Comparison of ENCODE assay signal across 21 cellular contexts in genomic region chr4:48120132-48120531, GRCh38. TPM values are rescaled to one million over a fixed set of nuclear protein-coding genes. Genes with fewer than 3 reads are reported as not detected.
DNase-seq lines count a peak whose midpoint lies in the region; ATAC-seq, FAIRE-seq and TF ChIP-seq lines count a peak whose summit lies in the region.
"Had no signal": no experiment of that assay in that cellular context is flagged by ENCODE, and none has a peak within 500 bp of the region (broad histone marks: within the 10 kb centered on the region; RNA-seq: fewer than 3 reads in every experiment).

No MANE protein-coding gene starts in this region.

- DNase-seq in pancreas, result no peak
- no peak for DNase-seq in kidney glomerular epithelial cell (lab: John Stamatoyannopoulos, UW)
- no peak for DNase-seq in GM13976 (ENCODE audit: low spot score)
- DNase-seq: Caco-2; CD4-positive, CD25-positive, alpha-beta regulatory T cell; CD8-positive, alpha-beta T cell; DMS153; DND-41; GDM1; HFFc6 had no signal

- peak; percentile 50 for FAIRE-seq in G401.6 (lab: Jason Lieb, UNC)
- peak; percentile 61 for FAIRE-seq in colon (lab: Jason Lieb, UNC)
- FAIRE-seq in pancreas (lab: Jason Lieb, UNC), result peak; percentile 59
- FAIRE-seq: GM12878, GM18507, H54 had no signal

- H3K9me3 ChIP-seq in pancreas (no peaks in the 10 kb centered on the region), gastroesophageal sphincter (no peaks in the 10 kb centered on the region)
- H3K9me3 ChIP-seq: BLaER1, Caco-2, HAP-1 had no signal

- H3K36me3 ChIP-seq in pancreas, result no peaks in the 10 kb centered on the region
- H3K36me3 ChIP-seq in gastroesophageal sphincter, result no peaks in the 10 kb centered on the region
- H3K36me3 ChIP-seq: BLaER1, HAP-1 had no signal

- no peak for TF ChIP-seq EP300 in gastroesophageal sphincter (IDR thresholded peaks at IDR 0.05)

- H3K27me3 ChIP-seq in pancreas (no peaks in the 10 kb centered on the region), gastroesophageal sphincter (peaks cover 8% of the 10 kb centered on the region)
- H3K27me3 ChIP-seq: BLaER1 had no signal

- no peak for TF ChIP-seq POLR2A in gastroesophageal sphincter (IDR thresholded peaks at IDR 0.05)

- H3K4me1 ChIP-seq in pancreas (no peaks in the 10 kb centered on the region), gastroesophageal sphincter (no peaks in the 10 kb centered on the region)
- H3K4me1 ChIP-seq: BLaER1, Caco-2, HAP-1 had no signal

- ATAC-seq in pancreas (no peak), gastroesophageal sphincter (no peak)
- ATAC-seq: CD8-positive, alpha-beta T cell; GM12878; GM23338 had no signal

- intact Hi-C loops in pancreas (cut with DNase I), result no loop called here

- H3K4me3 ChIP-seq in pancreas (no peak overlapping the region), gastroesophageal sphincter (no peak overlapping the region)
- H3K4me3 ChIP-seq: BLaER1, GM12878, GM23338, HAP-1 had no signal

- TF ChIP-seq CTCF in pancreas (IDR thresholded peaks at IDR 0.05) (no peak), GM13976 (IDR thresholded peaks at IDR 0.05; ENCODE audit: borderline replicate concordance, control extremely low read depth, extremely low read depth, insufficient read depth, missing control alignments) (no peak), gastroesophageal sphincter (IDR thresholded peaks at IDR 0.05) (no peak)

- H3K27ac ChIP-seq in pancreas (no peak overlapping the region), gastroesophageal sphincter (no peak overlapping the region)
- H3K27ac ChIP-seq: BLaER1 had no signal

- 82 to 84% methylated on average over 13 of the region's 13 CpGs for WGBS in pancreas, 2 donors
- WGBS in gastroesophageal sphincter (ENCODE audit: low coverage in 1 of 2), 2 donors, result 74 to 83% methylated on average over 10 to 13 of the region's 13 CpGs

- in situ Hi-C loops in GM13976 (cut with MboI; ENCODE audit: low sequenced_read_pairs, unreplicated experiment), result loop anchor here (25.0 kb wide), 1 partner anchor 842 kb away; no protein-coding TSS in a partner anchor

RNA-seq across cellular contexts. Expression of gene TXK, which starts 13.9 kb away (rescaled TPM):
- total RNA-seq in pancreas (1 to 10 TPM in 1 of 6 donors, under 1 TPM in 5; 0.51 to 1.6 (median 0.81) TPM), gastroesophageal sphincter (under 1 TPM in 3 of 4 donors, not detected in 1; 0.32 to 0.81 (median 0.39) TPM)
- polyA plus RNA-seq in pancreas, result under 1 TPM; 0.46 to 0.70 TPM
- total RNA-seq: A172, HFFc6 had no signal
- polyA plus RNA-seq: AG04450 had no signal
